ENCODE assay signal across 8 cellular contexts in the genomic region with DNA sequence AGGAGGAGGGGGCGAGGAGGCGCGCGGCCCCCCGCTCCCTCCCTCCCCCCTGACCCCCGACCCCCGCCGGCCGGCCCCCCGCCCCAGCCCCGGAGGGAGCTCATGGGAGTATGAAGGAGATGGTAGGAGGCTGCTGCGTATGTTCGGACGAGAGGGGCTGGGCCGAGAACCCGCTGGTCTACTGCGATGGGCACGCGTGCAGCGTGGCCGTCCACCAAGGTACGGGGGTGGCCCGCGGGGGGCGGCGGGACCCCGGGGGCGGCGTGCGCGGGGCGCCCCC. TPM values are rescaled to one million over a fixed set of nuclear protein-coding genes. Genes with fewer than 3 reads are reported as not detected.
DNase-seq lines count a peak whose midpoint lies in the region; TF ChIP-seq lines count a peak whose summit lies in the region.

No MANE protein-coding gene starts in this region.

- intact Hi-C loops in posterior vena cava (cut with DNase I), result loop anchor here in 1 of 2 donors (2.0 kb wide), 1 partner anchor 27 kb away; no protein-coding TSS in a partner anchor

- H3K27ac Mint-ChIP-seq in progenitor cell of endocrine pancreas, result no peak overlapping the region

- H3K36me3 Mint-ChIP-seq in progenitor cell of endocrine pancreas (ENCODE audit: insufficient read depth), result peaks cover 9% of the 10 kb centered on the region

- no peaks in the 10 kb centered on the region for H3K9me3 Mint-ChIP-seq in progenitor cell of endocrine pancreas (ENCODE audit: low read depth)

- peak overlapping the region; percentile 90 for H3K4me3 Mint-ChIP-seq in progenitor cell of endocrine pancreas (ENCODE audit: low read depth)

- peak overlapping the region; percentile 76 for H3K27ac ChIP-seq in epithelial cell of prostate

- H3K4me1 Mint-ChIP-seq in progenitor cell of endocrine pancreas (ENCODE audit: low read depth), result peaks cover 31% of the 10 kb centered on the region

- no peak for TF ChIP-seq CTCF in progenitor cell of endocrine pancreas (IDR thresholded peaks at IDR 0.05; ENCODE audit: unreplicated experiment)

- DNase-seq in RKO (ENCODE audit: low spot score), result peak; percentile 20
- no peak for DNase-seq in epithelial cell of prostate (ENCODE audit: low read depth, low spot score)
- DNase-seq in progenitor cell of endocrine pancreas (ENCODE audit: low spot score, unreplicated experiment), result no peak
- no peak for DNase-seq in LoVo (ENCODE audit: low spot score)
- DNase-seq in posterior vena cava (ENCODE audit: low spot score), result no peak
- no peak for DNase-seq in SIG-M5 treated with dmso at 0.1 percent for 504 hours (lab: John Stamatoyannopoulos, UW; ENCODE audit: unreplicated experiment)
- DNase-seq in activated CD4-positive, alpha-beta T cell treated with anti-CD3 and anti-CD28 coated beads, Interleukin-2, amount 50 U/mL, for 4 hours, result no peak

- peaks cover 14% of the 10 kb centered on the region for H3K27me3 Mint-ChIP-seq in progenitor cell of endocrine pancreas

- peak overlapping the region; percentile 94 for H3K4me3 ChIP-seq in GM08714 (ENCODE audit: low read length)

RNA-seq across cellular contexts. Expression of a gene that starts 0.4 kb away (rescaled TPM):
- total RNA-seq in progenitor cell of endocrine pancreas, result 147 and 155 TPM in 2 replicates
- total RNA-seq in posterior vena cava, result 10 to 100 TPM; 79.7 to 82.4 TPM

RNA-seq across cellular contexts. Expression of a gene that starts 24.7 kb away (rescaled TPM):
- total RNA-seq in progenitor cell of endocrine pancreas (5.1 and 5.9 TPM in 2 replicates), posterior vena cava (10 to 100 TPM; 24.7 to 27.4 TPM)

RNA-seq across cellular contexts. Expression of a gene that starts 30.7 kb away (rescaled TPM):
- total RNA-seq in progenitor cell of endocrine pancreas (8.2 and 10.0 TPM in 2 replicates), posterior vena cava (1 to 10 TPM; 1.6 to 2.6 TPM)

RNA-seq across cellular contexts. Expression of a gene that starts 42.7 kb away (rescaled TPM):
- total RNA-seq in progenitor cell of endocrine pancreas, result 109 and 112 TPM in 2 replicates
- total RNA-seq in posterior vena cava, result 10 to 100 TPM; 51.3 to 53.9 TPM

RNA-seq across cellular contexts. Expression of a gene that starts 47.1 kb away (rescaled TPM):
- total RNA-seq in progenitor cell of endocrine pancreas, result 134 and 138 TPM in 2 replicates
- 100 to 1,000 TPM; 133 to 137 TPM for total RNA-seq in posterior vena cava
